In genomic region chr1:23384312-23385058, GRCh38 we compare ENCODE assay signal across 1 cellular context.
TF ChIP-seq lines count a peak whose summit lies in the region.

No MANE protein-coding gene starts in this region.

TF ChIP-seq in GM23338, 12 proteins besides CTCF, POLR2A, EP300 and RAD21 (continued from another document):
- no peak for TF ChIP-seq ZNF462 (CRISPR knock-in tag; IDR thresholded peaks at IDR 0.05)
- TF ChIP-seq ZNF331 (CRISPR knock-in tag; IDR thresholded peaks at IDR 0.05; ENCODE audit: low read depth) = no peak
- TF ChIP-seq JUNB (IDR thresholded peaks at IDR 0.05; ENCODE audit: unreplicated experiment) = no peak
